Comparison of ENCODE assay signal across 9 cellular contexts in the genomic region with DNA sequence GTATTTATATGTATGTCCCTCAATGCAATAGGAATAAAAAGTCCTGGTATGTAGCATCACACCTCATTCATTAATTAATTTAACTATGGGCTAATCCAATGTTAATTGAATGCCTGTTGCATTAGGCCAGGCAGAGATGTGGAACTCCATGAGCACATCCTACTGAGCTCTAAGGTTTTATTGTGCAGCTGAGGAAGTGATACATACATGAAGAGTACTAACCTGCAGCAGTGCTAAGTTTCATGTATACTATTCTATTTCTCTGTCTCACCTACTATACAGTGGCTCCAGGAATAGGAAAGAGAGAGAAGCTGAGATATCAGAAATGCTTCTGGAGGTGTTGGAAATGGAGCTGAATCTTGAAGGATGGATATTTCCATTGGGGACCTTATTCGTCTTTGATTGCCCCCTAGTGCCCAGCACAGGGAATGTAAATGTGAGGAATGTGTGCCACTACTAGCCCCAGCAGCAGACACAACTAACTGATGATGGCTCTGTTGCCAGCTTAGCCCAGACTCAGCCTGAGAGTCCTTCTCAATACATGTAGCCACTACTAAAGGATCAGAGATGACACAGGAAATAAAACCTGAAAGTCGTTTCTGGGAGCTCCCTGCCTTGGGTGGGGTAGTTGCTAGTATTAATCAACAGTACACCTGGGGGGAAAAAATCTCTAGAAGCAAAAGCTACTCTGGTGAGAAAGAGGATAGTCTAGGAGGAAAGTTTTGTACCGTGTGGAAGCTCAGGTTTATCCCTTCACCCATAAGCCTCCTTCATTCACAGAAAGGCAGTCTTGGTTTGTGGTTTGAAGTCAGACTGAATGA.
DNase-seq lines count a peak whose midpoint lies in the region; ATAC-seq, FAIRE-seq and TF ChIP-seq lines count a peak whose summit lies in the region.
"Had no signal": no experiment of that assay in that cellular context is flagged by ENCODE, and none has a peak within 500 bp of the region (broad histone marks: within the 10 kb centered on the region; RNA-seq: fewer than 3 reads in every experiment).

No MANE protein-coding gene starts in this region.

- H3K4me3 ChIP-seq in pancreas = no peak overlapping the region

- no peaks in the 10 kb centered on the region for H3K36me3 Mint-ChIP-seq in Calu3 (ENCODE audit: insufficient read depth, unreplicated experiment)

- FAIRE-seq in pancreas (lab: Jason Lieb, UNC) = no peak

- H3K27me3 ChIP-seq in pancreas = peaks cover 0 to 3% (median 0%) of the 10 kb centered on the region in 4 donors

- no peaks in the 10 kb centered on the region for H3K4me1 ChIP-seq in pancreas

- ATAC-seq in GM18907 (IDR thresholded peaks at IDR 0.05; ENCODE audit: unreplicated experiment) (peak; percentile 65), pancreas (peak in 3 of 4 donors; percentile 60 to 75 (median 74))
- ATAC-seq: right cardiac atrium had no signal

- TF ChIP-seq CTCF in Calu3 (IDR thresholded peaks at IDR 0.05; ENCODE audit: unreplicated experiment) = peak; percentile 68
- TF ChIP-seq CTCF in pancreas (IDR thresholded peaks at IDR 0.05) = peak; percentile 5 to 46 (median 32)

- no peak overlapping the region for H3K27ac ChIP-seq in pancreas

- H3K36me3 ChIP-seq in pancreas = no peaks in the 10 kb centered on the region

- H3K27ac Mint-ChIP-seq in Calu3 (ENCODE audit: unreplicated experiment) = no peak overlapping the region

- CTCF ChIA-PET in Calu3 (lab: Charles Lee) = interaction anchor here (0.6 to 2.1 kb wide), 9 partner anchors 15 to 307 kb away, joined by 3 to 33 read pairs (median 3); no protein-coding TSS in a partner anchor

- H3K4me1 Mint-ChIP-seq in Calu3 (ENCODE audit: low read depth, unreplicated experiment) = no peaks in the 10 kb centered on the region

- peak; percentile 63 for DNase-seq in Calu3
- DNase-seq in HK-2 (ENCODE audit: unreplicated experiment) = peak; percentile 29
- DNase-seq in RPMI7951 (ENCODE audit: low read depth) = peak; percentile 65
- DNase-seq in erythroblast (lab: John Stamatoyannopoulos, UW) = peak; percentile 21 to 33
- DNase-seq in pancreas = peak in 2 of 6 donors; percentile 12 to 35
- no peak for DNase-seq in cortex of kidney (lab: John Stamatoyannopoulos, UW)
- DNase-seq in activated CD4-positive, CD25-positive, alpha-beta regulatory T cell treated with anti-CD3 and anti-CD28 coated beads, Interleukin-2, amount 50 U/mL, for 72 hours = no peak

- no peak overlapping the region for H3K4me3 Mint-ChIP-seq in Calu3 (ENCODE audit: low read depth, unreplicated experiment)

- peaks cover 52% of the 10 kb centered on the region for H3K27me3 Mint-ChIP-seq in Calu3 (ENCODE audit: unreplicated experiment)

- BruUV-seq in Calu3 (replicated peaks; lab: Mats Ljungman, UMichigan) = no TSS peak

- 10 to 13% methylated on average over 3 of the region's 3 CpGs for WGBS in pancreas, 2 donors

- intact Hi-C loops in Calu3 (cut with micrococcal nuclease; ENCODE audit: unreplicated experiment) = loop anchor here (1.0 to 5.0 kb wide), 4 partner anchors 144 to 308 kb away; no protein-coding TSS in a partner anchor
- intact Hi-C loops in pancreas (cut with DNase I) = no loop called here

- H3K9me3 Mint-ChIP-seq in Calu3 (ENCODE audit: low read depth, unreplicated experiment) = no peaks in the 10 kb centered on the region

- no peak for TF ChIP-seq POLR2A in erythroblast (IDR thresholded peaks at IDR 0.05; ENCODE audit: low read length)

- H3K9me3 ChIP-seq in pancreas = no peaks in the 10 kb centered on the region

Comparison
In these comparisons a context has a peak if more than half of its experiments do, and no peak if none do; other contexts are left out.
1. DNase-seq: peak in Calu3 (single experiment), HK-2 (single experiment), RPMI7951 (single experiment) and erythroblast (2 of 2); none in cortex of kidney (single experiment) and activated CD4-positive, CD25-positive, alpha-beta regulatory T cell treated with anti-CD3 and anti-CD28 coated beads, Interleukin-2, amount 50 U/mL, for 72 hours (single experiment).